ENCODE assay signal across 11 cellular contexts in the genomic region with DNA sequence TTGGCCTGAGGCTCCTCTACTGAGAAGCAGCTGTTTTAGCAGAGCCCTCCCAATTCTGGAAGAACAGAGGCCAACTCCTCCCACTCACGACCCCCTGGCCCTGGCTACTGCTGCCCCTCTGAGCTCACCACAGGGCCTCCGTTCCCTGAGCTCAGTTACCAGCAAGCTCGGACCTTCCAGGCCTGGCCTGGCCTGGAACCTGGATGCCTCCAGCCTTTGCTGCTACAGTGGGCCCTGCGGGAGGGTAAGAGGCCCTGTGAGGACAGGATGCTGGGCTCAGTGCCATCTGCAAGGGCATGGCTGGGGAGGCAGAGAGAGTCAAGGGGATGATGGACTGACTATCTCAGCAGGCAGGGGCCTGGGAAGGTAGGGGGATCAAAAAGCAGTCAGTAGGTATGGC.
"Had no signal": no experiment of that assay in that cellular context is flagged by ENCODE, and none has a peak within 500 bp of the region (broad histone marks: within the 10 kb centered on the region; RNA-seq: fewer than 3 reads in every experiment).

No MANE protein-coding gene starts in this region.

- DNase-seq: activated naive CD4-positive, alpha-beta T cell treated with anti-CD3 and anti-CD28 coated beads, Interleukin-2, amount 50 U/mL, for 16 hours; dermis blood vessel endothelial cell; left colon; natural killer cell; stimulated activated CD4-positive, alpha-beta T cell treated with anti-CD3 and anti-CD28 coated beads, Interleukin-4, amount 100 ng/mL, for 1 hour; stimulated activated CD8-positive, alpha-beta memory T cell treated with anti-CD3 and anti-CD28 coated beads, Interleukin-4, amount 100 ng/mL, for 48 hours; T-helper 2 cell; thyroid gland had no signal

- ATAC-seq: activated CD4-positive, CD25-positive, alpha-beta regulatory T cell treated with anti-CD3 and anti-CD28 coated beads, Interleukin-2, amount 50 U/mL, for 24 hours; left colon; natural killer cell had no signal

- H3K4me3 ChIP-seq: thyroid gland had no signal

- H3K36me3 Mint-ChIP-seq: memory B cell, natural killer cell had no signal

- H3K4me3 Mint-ChIP-seq: central memory CD8-positive, alpha-beta T cell; memory B cell; natural killer cell had no signal

- H3K4me1 ChIP-seq: thyroid gland had no signal

- H3K9me3 ChIP-seq: thyroid gland had no signal

- H3K27ac ChIP-seq: thyroid gland had no signal

- H3K36me3 ChIP-seq: thyroid gland had no signal

- H3K27ac Mint-ChIP-seq: memory B cell, natural killer cell had no signal

- H3K9me3 Mint-ChIP-seq: memory B cell, natural killer cell had no signal

- H3K27me3 ChIP-seq: thyroid gland had no signal

- H3K4me1 Mint-ChIP-seq: memory B cell had no signal
